15 cellular contexts compared by ENCODE assay signal in genomic region chr6:12026120-12026519, GRCh38. TPM values are rescaled to one million over a fixed set of nuclear protein-coding genes. Genes with fewer than 3 reads are reported as not detected.
DNase-seq lines count a peak whose midpoint lies in the region; ATAC-seq lines count a peak whose summit lies in the region.
"Had no signal": no experiment of that assay in that cellular context is flagged by ENCODE, and none has a peak within 500 bp of the region (broad histone marks: within the 10 kb centered on the region; RNA-seq: fewer than 3 reads in every experiment).

No MANE protein-coding gene starts in this region.

- no peak for ATAC-seq in stimulated activated naive CD8-positive, alpha-beta T cell treated with anti-CD3 and anti-CD28 coated beads, Interleukin-15, Interleukin-2, amounts not matched to agents 100 U/mL and 50 U/mL, for 24 hours
- no peak for ATAC-seq in GM18909 (IDR thresholded peaks at IDR 0.05; ENCODE audit: poor library complexity, unreplicated experiment)
- ATAC-seq: activated CD4-positive, CD25-positive, alpha-beta regulatory T cell treated with anti-CD3 and anti-CD28 coated beads, Interleukin-2, amount 50 U/mL, for 24 hours; sciatic nerve had no signal

- no peaks in the 10 kb centered on the region for H3K27me3 Mint-ChIP-seq in stimulated activated naive CD8-positive, alpha-beta T cell treated with anti-CD3 and anti-CD28 coated beads, Interleukin-15, Interleukin-2, amounts not matched to agents 100 ng/mL and 50 ng/mL, for 24 hours
- H3K27me3 Mint-ChIP-seq in activated T-helper 2 cell treated with anti-CD3 and anti-CD28 coated beads, Interferon-gamma antibody, Interleukin-2, Interleukin-4, amounts not matched to agents 10 μg/mL and 5 μg/mL and 100 μg/mL, durations not matched to agents 14 hours and 24 hours and 36 hours (ENCODE audit: low read depth), result no peaks in the 10 kb centered on the region

- peaks cover 22% of the 10 kb centered on the region for H3K9me3 Mint-ChIP-seq in stimulated activated naive CD8-positive, alpha-beta T cell treated with anti-CD3 and anti-CD28 coated beads, Interleukin-15, Interleukin-2, amounts not matched to agents 100 ng/mL and 50 ng/mL, for 24 hours
- H3K9me3 Mint-ChIP-seq in activated T-helper 2 cell treated with anti-CD3 and anti-CD28 coated beads, Interferon-gamma antibody, Interleukin-2, Interleukin-4, amounts not matched to agents 10 μg/mL and 5 μg/mL and 100 μg/mL, durations not matched to agents 14 hours and 24 hours and 36 hours, result peaks cover 40% of the 10 kb centered on the region

- intact Hi-C loops in activated T-helper 2 cell treated with anti-CD3 and anti-CD28 coated beads, Interferon-gamma antibody, Interleukin-2, Interleukin-4, amounts not matched to agents 10 μg/mL and 5 μg/mL and 100 μg/mL, durations not matched to agents 14 hours and 24 hours and 36 hours (cut with micrococcal nuclease), result no loop called here

- H3K36me3 Mint-ChIP-seq in stimulated activated naive CD8-positive, alpha-beta T cell treated with anti-CD3 and anti-CD28 coated beads, Interleukin-15, Interleukin-2, amounts not matched to agents 100 ng/mL and 50 ng/mL, for 24 hours (ENCODE audit: low read depth), result peaks cover 81% of the 10 kb centered on the region
- H3K36me3 Mint-ChIP-seq in activated T-helper 2 cell treated with anti-CD3 and anti-CD28 coated beads, Interferon-gamma antibody, Interleukin-2, Interleukin-4, amounts not matched to agents 10 μg/mL and 5 μg/mL and 100 μg/mL, durations not matched to agents 14 hours and 24 hours and 36 hours (ENCODE audit: low read depth), result peaks cover 88% of the 10 kb centered on the region

- H3K4me3 Mint-ChIP-seq in stimulated activated naive CD8-positive, alpha-beta T cell treated with anti-CD3 and anti-CD28 coated beads, Interleukin-15, Interleukin-2, amounts not matched to agents 100 ng/mL and 50 ng/mL, for 24 hours, result peak overlapping the region; percentile 18
- peak overlapping the region; percentile 27 for H3K4me3 Mint-ChIP-seq in activated T-helper 2 cell treated with anti-CD3 and anti-CD28 coated beads, Interferon-gamma antibody, Interleukin-2, Interleukin-4, amounts not matched to agents 10 μg/mL and 5 μg/mL and 100 μg/mL, durations not matched to agents 14 hours and 24 hours and 36 hours (ENCODE audit: low read depth)

- peak overlapping the region; percentile 64 for H3K27ac Mint-ChIP-seq in stimulated activated naive CD8-positive, alpha-beta T cell treated with anti-CD3 and anti-CD28 coated beads, Interleukin-15, Interleukin-2, amounts not matched to agents 100 ng/mL and 50 ng/mL, for 24 hours
- peak overlapping the region; percentile 22 for H3K27ac Mint-ChIP-seq in activated T-helper 2 cell treated with anti-CD3 and anti-CD28 coated beads, Interferon-gamma antibody, Interleukin-2, Interleukin-4, amounts not matched to agents 10 μg/mL and 5 μg/mL and 100 μg/mL, durations not matched to agents 14 hours and 24 hours and 36 hours

- H3K4me1 Mint-ChIP-seq in stimulated activated naive CD8-positive, alpha-beta T cell treated with anti-CD3 and anti-CD28 coated beads, Interleukin-15, Interleukin-2, amounts not matched to agents 100 ng/mL and 50 ng/mL, for 24 hours (ENCODE audit: low read depth), result peaks cover 53% of the 10 kb centered on the region
- H3K4me1 Mint-ChIP-seq in activated T-helper 2 cell treated with anti-CD3 and anti-CD28 coated beads, Interferon-gamma antibody, Interleukin-2, Interleukin-4, amounts not matched to agents 10 μg/mL and 5 μg/mL and 100 μg/mL, durations not matched to agents 14 hours and 24 hours and 36 hours (ENCODE audit: low read depth), result peaks cover 49% of the 10 kb centered on the region

- DNase-seq in stimulated activated naive CD8-positive, alpha-beta T cell treated with anti-CD3 and anti-CD28 coated beads, Interleukin-15, Interleukin-2, amounts not matched to agents 100 U/mL and 50 U/mL, for 24 hours, result no peak
- DNase-seq in activated T-helper 2 cell treated with anti-CD3 and anti-CD28 coated beads, Interferon-gamma antibody, Interleukin-2, Interleukin-4, amounts not matched to agents 10 μg/mL and 5 μg/mL and 100 μg/mL, durations not matched to agents 14 hours and 24 hours and 36 hours (ENCODE audit: low spot score), result no peak
- DNase-seq in kidney glomerular epithelial cell (lab: John Stamatoyannopoulos, UW) (peak; percentile 6), NK-92 (lab: John Stamatoyannopoulos, UW; ENCODE audit: unreplicated experiment) (no peak), putamen (ENCODE audit: low spot score) (no peak), SW480 (ENCODE audit: low spot score) (no peak)
- DNase-seq: activated CD8-positive, alpha-beta memory T cell treated with anti-CD3 and anti-CD28 coated beads, Interleukin-2, amount 50 U/mL, for 48 hours; amniotic stem cell; foreskin fibroblast; NCI-H1436; NK-92 treated with Interleukin-12 subunit alpha and Interleukin-12 subunit beta, amount 100 ng/mL, for 24 hours had no signal

RNA-seq across cellular contexts. Expression of gene HIVEP1, which starts 14.0 kb away (rescaled TPM):
- 63.8 TPM in 2 replicates for total RNA-seq in activated T-helper 2 cell treated with anti-CD3 and anti-CD28 coated beads, Interferon-gamma antibody, Interleukin-2, Interleukin-4, amounts not matched to agents 10 μg/mL and 5 μg/mL and 100 μg/mL, durations not matched to agents 14 hours and 24 hours and 36 hours
